ENCODE assay signal across 30 cellular contexts in genomic region chr13:101660711-101661110, GRCh38.
"Had no signal": no experiment of that assay in that cellular context is flagged by ENCODE, and none has a peak within 500 bp of the region (broad histone marks: within the 10 kb centered on the region; RNA-seq: fewer than 3 reads in every experiment).

No MANE protein-coding gene starts in this region.

- ATAC-seq: activated CD4-positive, alpha-beta T cell treated with anti-CD3 and anti-CD28 coated beads for 36 hours; activated CD8-positive, alpha-beta memory T cell treated with anti-CD3 and anti-CD28 coated beads, Interleukin-2, amount 10 ng/mL, durations not matched to agents 7 days and 5 days; activated CD8-positive, alpha-beta T cell treated with anti-CD3 and anti-CD28 coated beads, Interleukin-2, amount 10 ng/mL, durations not matched to agents 7 days and 5 days; activated naive CD8-positive, alpha-beta T cell treated with anti-CD3 and anti-CD28 coated beads, Interleukin-2, amount 50 U/mL, for 24 hours; body of pancreas; effector memory CD8-positive, alpha-beta T cell; heart left ventricle; T-helper 17 cell had no signal

- H3K4me1 ChIP-seq: adrenal gland, body of pancreas, esophagus muscularis mucosa, heart left ventricle had no signal

- H3K27ac ChIP-seq: adrenal gland, body of pancreas, esophagus muscularis mucosa, heart left ventricle had no signal

- DNase-seq: activated CD4-positive, alpha-beta memory T cell treated with anti-CD3 and anti-CD28 coated beads for 36 hours; activated CD4-positive, alpha-beta T cell treated with anti-CD3 and anti-CD28 coated beads for 36 hours; activated CD4-positive, alpha-beta T cell treated with anti-CD3 and anti-CD28 coated beads, Interleukin-2, amount 10 ng/mL, durations not matched to agents 24 days and 14 days; activated CD4-positive, CD25-positive, alpha-beta regulatory T cell; activated CD4-positive, CD25-positive, alpha-beta regulatory T cell treated with anti-CD3 and anti-CD28 coated beads, Interleukin-2, amount 50 U/mL, for 72 hours; activated CD8-positive, alpha-beta memory T cell treated with anti-CD3 and anti-CD28 coated beads, Interleukin-2, amount 10 ng/mL, durations not matched to agents 7 days and 5 days; activated CD8-positive, alpha-beta memory T cell treated with anti-CD3 and anti-CD28 coated beads, Interleukin-2, amount 50 U/mL, for 4 hours; activated CD8-positive, alpha-beta T cell treated with anti-CD3 and anti-CD28 coated beads, Interleukin-2, amount 10 ng/mL, durations not matched to agents 7 days and 5 days; activated effector memory CD4-positive, alpha-beta T cell treated with anti-CD3 and anti-CD28 coated beads, Interleukin-2, amount 50 U/mL, for 16 hours; activated naive CD4-positive, alpha-beta T cell treated with anti-CD3 and anti-CD28 coated beads for 36 hours; activated naive CD8-positive, alpha-beta T cell treated with anti-CD3 and anti-CD28 coated beads for 36 hours; activated naive CD8-positive, alpha-beta T cell treated with anti-CD3 and anti-CD28 coated beads, Interleukin-2, amount 50 U/mL, for 24 hours; activated T-cell treated with anti-CD3 and anti-CD28 coated beads, Interleukin-2, amount 50 U/mL, for 1 hour; activated T-cell treated with anti-CD3 and anti-CD28 coated beads, Interleukin-2, amount 50 U/mL, for 48 hours; adrenal gland; amygdala; aorta; body of pancreas; caudate nucleus; cortex of kidney; dermis blood vessel endothelial cell; effector CD4-positive, alpha-beta T cell; effector memory CD8-positive, alpha-beta T cell; erythroblast; glutamatergic neuron; heart left ventricle; T-helper 1 cell; T-helper 17 cell; T1000 had no signal

- H3K4me3 ChIP-seq: adrenal gland, body of pancreas, esophagus muscularis mucosa, heart left ventricle had no signal

- H3K27me3 ChIP-seq: adrenal gland, body of pancreas, esophagus muscularis mucosa, heart left ventricle had no signal

- H3K36me3 ChIP-seq: adrenal gland, esophagus muscularis mucosa, heart left ventricle had no signal

- H3K9me3 ChIP-seq: adrenal gland, body of pancreas, esophagus muscularis mucosa had no signal
